Comparison of ENCODE assay signal across 1 cellular context in genomic region chr17:14301279-14301760, GRCh38.
TF ChIP-seq lines count a peak whose summit lies in the region.

No MANE protein-coding gene starts in this region.

TF ChIP-seq in WTC11, 78 proteins besides CTCF, POLR2A, EP300 and RAD21 (continued from another document and continues in another):
- no peak for TF ChIP-seq AR (CRISPR knock-in tag; IDR thresholded peaks at IDR 0.05)
- no peak for TF ChIP-seq FOXJ3 (CRISPR knock-in tag; IDR thresholded peaks at IDR 0.05; ENCODE audit: borderline replicate concordance)
- TF ChIP-seq CREM (CRISPR knock-in tag; IDR thresholded peaks at IDR 0.05): peak; percentile 40; the same call in 1 of the 2 replicates
- TF ChIP-seq TP53 (CRISPR knock-in tag; IDR thresholded peaks at IDR 0.05): peak; percentile 87; the same call in 1 of the 2 replicates
- peak; percentile 60; the same call in 1 of the 2 replicates for TF ChIP-seq ETV6 (CRISPR knock-in tag; IDR thresholded peaks at IDR 0.05)
- peak; percentile 10 for TF ChIP-seq FOXP1 (CRISPR knock-in tag; IDR thresholded peaks at IDR 0.05; ENCODE audit: borderline replicate concordance)
- peak; percentile 79; the same call in 1 of the 2 replicates for TF ChIP-seq MYBL2 (CRISPR knock-in tag; IDR thresholded peaks at IDR 0.05)
- TF ChIP-seq E2F4 (CRISPR knock-in tag; IDR thresholded peaks at IDR 0.05; ENCODE audit: borderline replicate concordance, low read depth): 0 out of 2 replicates have a peak, but pooled peaks have one; percentile 22
- no peak for TF ChIP-seq CDX4 (CRISPR knock-in tag; IDR thresholded peaks at IDR 0.05; ENCODE audit: borderline replicate concordance)
- TF ChIP-seq ZNF425 (CRISPR knock-in tag; conservative IDR thresholded peaks at IDR 0.05): no peak
- no peak for TF ChIP-seq JAZF1 (CRISPR knock-in tag; IDR thresholded peaks at IDR 0.05)
- no peak for TF ChIP-seq ZNF416 (CRISPR knock-in tag; IDR thresholded peaks at IDR 0.05)
- no peak for TF ChIP-seq ZMAT4 (CRISPR knock-in tag; IDR thresholded peaks at IDR 0.05)
- no peak for TF ChIP-seq ZNF263 (CRISPR knock-in tag; IDR thresholded peaks at IDR 0.05; ENCODE audit: low read depth)
- no peak for TF ChIP-seq SOX15 (CRISPR knock-in tag; IDR thresholded peaks at IDR 0.05)
- TF ChIP-seq EMX1 (CRISPR knock-in tag; IDR thresholded peaks at IDR 0.05): no peak
- TF ChIP-seq ZNF317 (CRISPR knock-in tag; IDR thresholded peaks at IDR 0.05; ENCODE audit: borderline replicate concordance, low read depth): no peak
- TF ChIP-seq TEAD1 (CRISPR knock-in tag; IDR thresholded peaks at IDR 0.05): peak; percentile 68; the same call in 1 of the 2 replicates
- TF ChIP-seq KAT7 (CRISPR knock-in tag; IDR thresholded peaks at IDR 0.05; ENCODE audit: borderline replicate concordance): peak; percentile 90
- no peak for TF ChIP-seq ZBTB21 (CRISPR knock-in tag; IDR thresholded peaks at IDR 0.05; ENCODE audit: borderline replicate concordance)
- no peak for TF ChIP-seq TEAD4 (CRISPR knock-in tag; IDR thresholded peaks at IDR 0.05)
- TF ChIP-seq ZNF512 (CRISPR knock-in tag; IDR thresholded peaks at IDR 0.05; ENCODE audit: borderline replicate concordance): no peak
- TF ChIP-seq SP1 (CRISPR knock-in tag; conservative IDR thresholded peaks at IDR 0.05): no peak
- TF ChIP-seq ZNF281 (CRISPR knock-in tag; IDR thresholded peaks at IDR 0.05): no peak
- TF ChIP-seq ZNF138 (CRISPR knock-in tag; conservative IDR thresholded peaks at IDR 0.05): no peak
- no peak for TF ChIP-seq CREB1 (CRISPR knock-in tag; IDR thresholded peaks at IDR 0.05)
- TF ChIP-seq SMAD4 (CRISPR knock-in tag; IDR thresholded peaks at IDR 0.05): no peak
- no peak for TF ChIP-seq ERG (CRISPR knock-in tag; IDR thresholded peaks at IDR 0.05)
- peak; percentile 39; the same call in 1 of the 2 replicates for TF ChIP-seq HMGXB4 (CRISPR knock-in tag; IDR thresholded peaks at IDR 0.05)
- TF ChIP-seq STAT6 (CRISPR knock-in tag; conservative IDR thresholded peaks at IDR 0.05; ENCODE audit: low read depth): no peak
- TF ChIP-seq MLX (CRISPR knock-in tag; IDR thresholded peaks at IDR 0.05): no peak
- TF ChIP-seq NR2C2 (CRISPR knock-in tag; IDR thresholded peaks at IDR 0.05): 0 out of 2 replicates have a peak, but pooled peaks have one; percentile 9
- TF ChIP-seq USF2 (CRISPR knock-in tag; IDR thresholded peaks at IDR 0.05): no peak
- TF ChIP-seq FOXP4 (CRISPR knock-in tag; IDR thresholded peaks at IDR 0.05): 0 out of 2 replicates have a peak, but pooled peaks have one; percentile 2
